13 cellular contexts compared by ENCODE assay signal in genomic region chr17:77842906-77843249, GRCh38.
A peak's percentile ranks its signal among the peaks of the same experiment; 100 is the strongest.
DNase-seq lines count a peak whose midpoint lies in the region; ATAC-seq and TF ChIP-seq lines count a peak whose summit lies in the region.
"Had no signal": no experiment of that assay in that cellular context is flagged by ENCODE, and none has a peak within 500 bp of the region (broad histone marks: within the 10 kb centered on the region; RNA-seq: fewer than 3 reads in every experiment).

No MANE protein-coding gene starts in this region.

- H3K4me3 ChIP-seq in Loucy (ENCODE audit: low read length, poor library complexity, severe bottlenecking) = peak overlapping the region; percentile 49
- no peak overlapping the region for H3K4me3 ChIP-seq in psoas muscle
- H3K4me3 ChIP-seq: lung had no signal

- H3K27ac Mint-ChIP-seq in T-helper 2 cell treated with Interferon-gamma antibody and Interleukin-4, amounts not matched to agents 5 μg/mL and 100 μg/mL, for 36 hours = peak overlapping the region; percentile 87
- H3K27ac Mint-ChIP-seq in activated naive CD8-positive, alpha-beta T cell treated with anti-CD3 and anti-CD28 coated beads, Interleukin-2, amount 10 ng/mL, durations not matched to agents 7 days and 5 days = peak overlapping the region; percentile 77
- H3K27ac Mint-ChIP-seq: WTC11 had no signal

- H3K36me3 ChIP-seq in Loucy (ENCODE audit: insufficient read depth, low read length) (no peaks in the 10 kb centered on the region), psoas muscle (ENCODE audit: insufficient read depth in 1 of 2, low read depth in 1 of 2) (no peaks in the 10 kb centered on the region)

- H3K9ac ChIP-seq in Loucy (ENCODE audit: low read depth, low read length, poor library complexity, severe bottlenecking) = peak overlapping the region; percentile 34

- H3K27ac ChIP-seq in psoas muscle = peak overlapping the region; percentile 73

- H3K79me2 ChIP-seq in Loucy (ENCODE audit: insufficient read depth, low read length) = no peaks in the 10 kb centered on the region

- ATAC-seq in activated naive CD8-positive, alpha-beta T cell treated with anti-CD3 and anti-CD28 coated beads, Interleukin-2, amount 10 ng/mL, durations not matched to agents 7 days and 5 days (ENCODE audit: low read depth) = no peak
- no peak for ATAC-seq in psoas muscle
- no peak for ATAC-seq in HG03159 (IDR thresholded peaks at IDR 0.05; ENCODE audit: unreplicated experiment)
- no peak for ATAC-seq in HG03460 (IDR thresholded peaks at IDR 0.05; ENCODE audit: unreplicated experiment)
- no peak for ATAC-seq in GM18861 (IDR thresholded peaks at IDR 0.05; ENCODE audit: unreplicated experiment)
- ATAC-seq: WTC11 had no signal

- TF ChIP-seq CTCF in Loucy (conservative IDR thresholded peaks at IDR 0.05; ENCODE audit: low read length) (no peak), psoas muscle (IDR thresholded peaks at IDR 0.05) (no peak)

- H3K4me1 Mint-ChIP-seq in T-helper 2 cell treated with Interferon-gamma antibody and Interleukin-4, amounts not matched to agents 5 μg/mL and 100 μg/mL, for 36 hours (ENCODE audit: low read depth) = peaks cover 37% of the 10 kb centered on the region
- H3K4me1 Mint-ChIP-seq in activated naive CD8-positive, alpha-beta T cell treated with anti-CD3 and anti-CD28 coated beads, Interleukin-2, amount 10 ng/mL, durations not matched to agents 7 days and 5 days = peaks cover 33% of the 10 kb centered on the region
- H3K4me1 Mint-ChIP-seq: neural crest cell had no signal

- no peaks in the 10 kb centered on the region for H3K9me2 ChIP-seq in Loucy (replicated peaks; ENCODE audit: low read depth, low read length)

- peaks cover 19% of the 10 kb centered on the region for H3F3A ChIP-seq in Loucy (ENCODE audit: low read depth)

- H3K4me2 ChIP-seq in Loucy (ENCODE audit: low read depth, low read length, poor library complexity, severe bottlenecking) = peak overlapping the region; percentile 79

- POLR2A ChIA-PET in activated naive CD8-positive, alpha-beta T cell treated with anti-CD3 and anti-CD28 coated beads, Interleukin-2, amount 10 ng/mL, durations not matched to agents 7 days and 5 days (lab: Charles Lee) = interaction anchor here (2.1 to 3.0 kb wide), 2 partner anchors 39 to 116 kb away, joined by 21 to 30 read pairs; partner anchors contain the start of gene TNRC6C

- no peak overlapping the region for H2AFZ ChIP-seq in Loucy (ENCODE audit: low read length)

- peak overlapping the region; percentile 44 for H3K4me3 Mint-ChIP-seq in T-helper 2 cell treated with Interferon-gamma antibody and Interleukin-4, amounts not matched to agents 5 μg/mL and 100 μg/mL, for 36 hours
- peak overlapping the region; percentile 1 for H3K4me3 Mint-ChIP-seq in activated naive CD8-positive, alpha-beta T cell treated with anti-CD3 and anti-CD28 coated beads, Interleukin-2, amount 10 ng/mL, durations not matched to agents 7 days and 5 days
- H3K4me3 Mint-ChIP-seq: neural crest cell, WTC11 had no signal

- H3K4me1 ChIP-seq in Loucy (ENCODE audit: insufficient read depth, low read length, poor library complexity, severe bottlenecking) (peaks cover 86% of the 10 kb centered on the region), psoas muscle (peaks cover 36% of the 10 kb centered on the region)

- 64 to 74% (median 66%) methylated on average over 4 of the region's 4 CpGs for WGBS in psoas muscle, 3 donors

- H3K27me3 ChIP-seq in Loucy (ENCODE audit: insufficient read depth, low read length, poor library complexity, severe bottlenecking) (no peaks in the 10 kb centered on the region), psoas muscle (ENCODE audit: insufficient read depth in 3 of 3, low read length in 2 of 3) (no peaks in the 10 kb centered on the region)

- H3K27me3 Mint-ChIP-seq in T-helper 2 cell treated with Interferon-gamma antibody and Interleukin-4, amounts not matched to agents 5 μg/mL and 100 μg/mL, for 36 hours (ENCODE audit: low read depth) = no peaks in the 10 kb centered on the region
- H3K27me3 Mint-ChIP-seq in activated naive CD8-positive, alpha-beta T cell treated with anti-CD3 and anti-CD28 coated beads, Interleukin-2, amount 10 ng/mL, durations not matched to agents 7 days and 5 days = no peaks in the 10 kb centered on the region

- H3K36me3 Mint-ChIP-seq in T-helper 2 cell treated with Interferon-gamma antibody and Interleukin-4, amounts not matched to agents 5 μg/mL and 100 μg/mL, for 36 hours (ENCODE audit: low read depth) = no peaks in the 10 kb centered on the region
- H3K36me3 Mint-ChIP-seq in activated naive CD8-positive, alpha-beta T cell treated with anti-CD3 and anti-CD28 coated beads, Interleukin-2, amount 10 ng/mL, durations not matched to agents 7 days and 5 days = no peaks in the 10 kb centered on the region
- H3K36me3 Mint-ChIP-seq: WTC11 had no signal

- intact Hi-C loops in psoas muscle (cut with DNase I) = no loop called here

- no peaks in the 10 kb centered on the region for H3K9me3 Mint-ChIP-seq in T-helper 2 cell treated with Interferon-gamma antibody and Interleukin-4, amounts not matched to agents 5 μg/mL and 100 μg/mL, for 36 hours
- H3K9me3 Mint-ChIP-seq in activated naive CD8-positive, alpha-beta T cell treated with anti-CD3 and anti-CD28 coated beads, Interleukin-2, amount 10 ng/mL, durations not matched to agents 7 days and 5 days = peaks cover 4% of the 10 kb centered on the region
- H3K9me3 Mint-ChIP-seq: neural crest cell, WTC11 had no signal

- H4K20me1 ChIP-seq in Loucy (ENCODE audit: insufficient read depth, low read length, poor library complexity, severe bottlenecking) = no peaks in the 10 kb centered on the region

- DNase-seq in T-helper 2 cell treated with Interferon-gamma antibody and Interleukin-4, amounts not matched to agents 5 μg/mL and 100 μg/mL, for 36 hours (ENCODE audit: low spot score) = no peak
- DNase-seq in T-helper 2 cell (no peak), psoas muscle (no peak)
- DNase-seq in activated naive CD8-positive, alpha-beta T cell treated with anti-CD3 and anti-CD28 coated beads, Interleukin-2, amount 10 ng/mL, durations not matched to agents 7 days and 5 days = no peak
- DNase-seq: DMS 273 treated with DMSO at 0.1 percent for 48 hours, NCI-H2081 had no signal

- H3K9me3 ChIP-seq in Loucy (ENCODE audit: insufficient read depth, low read depth, low read length) = no peaks in the 10 kb centered on the region
- H3K9me3 ChIP-seq in psoas muscle = no peaks in the 10 kb centered on the region
